ENCODE assay signal across 17 cellular contexts in genomic region chr3:100412897-100413590, GRCh38. TPM values are rescaled to one million over a fixed set of nuclear protein-coding genes. Genes with fewer than 3 reads are reported as not detected.
DNase-seq lines count a peak whose midpoint lies in the region; ATAC-seq and TF ChIP-seq lines count a peak whose summit lies in the region.
"Had no signal": no experiment of that assay in that cellular context is flagged by ENCODE, and none has a peak within 500 bp of the region (broad histone marks: within the 10 kb centered on the region; RNA-seq: fewer than 3 reads in every experiment).

No MANE protein-coding gene starts in this region.

- WGBS in esophagus squamous epithelium, 2 donors, result 91 to 96% methylated on average over 4 of the region's 4 CpGs

- H3K27me3 ChIP-seq in SJCRH30, result no peaks in the 10 kb centered on the region
- no peaks in the 10 kb centered on the region for H3K27me3 ChIP-seq in esophagus squamous epithelium
- H3K27me3 ChIP-seq: BE2C had no signal

- H3K36me3 ChIP-seq in SJCRH30 (peaks cover 3% of the 10 kb centered on the region), esophagus squamous epithelium (no peaks in the 10 kb centered on the region)
- H3K36me3 ChIP-seq: BE2C, HAP-1 had no signal

- no peak for TF ChIP-seq POLR2A in esophagus squamous epithelium (IDR thresholded peaks at IDR 0.05)

- H3K4me1 ChIP-seq in SJCRH30 (no peaks in the 10 kb centered on the region), esophagus squamous epithelium (no peaks in the 10 kb centered on the region)
- H3K4me1 ChIP-seq: BE2C had no signal

- intact Hi-C loops in left ventricle myocardium superior (cut with micrococcal nuclease), result no loop called here
- intact Hi-C loops in left cardiac atrium (cut with DNase I), result no loop called here
- intact Hi-C loops in esophagus squamous epithelium (cut with DNase I), result no loop called here

- peak; percentile 77 for ATAC-seq in left ventricle myocardium superior
- no peak for ATAC-seq in left cardiac atrium

- DNase-seq in left ventricle myocardium superior (no peak), left cardiac atrium (no peak), SJCRH30 (peak; percentile 66 to 73), kidney tubule cell (ENCODE audit: low spot score) (peak; percentile 13), NOMO-1 treated with DMSO at 0.1 percent for 48 hours (lab: John Stamatoyannopoulos, UW; ENCODE audit: unreplicated experiment) (no peak), esophagus squamous epithelium (lab: John Stamatoyannopoulos, UW) (no peak), NCI-H748 (lab: John Stamatoyannopoulos, UW; ENCODE audit: unreplicated experiment) (no peak)
- DNase-seq: BE2C; CD4-positive, alpha-beta T cell; DMS79 treated with DMSO at 0.1 percent for 48 hours; NCI-H1105 treated with DMSO at 0.1 percent for 48 hours; NCI-H1694 treated with DMSO at 0.1 percent for 48 hours; NCI-H2107; NCI-H2227 treated with DMSO at 0.1 percent for 48 hours; NCI-H524 treated with DMSO at 0.1 percent for 48 hours; RPMI8226 had no signal

- TF ChIP-seq CTCF in esophagus squamous epithelium (IDR thresholded peaks at IDR 0.05), result no peak

- H3K4me3 ChIP-seq in SJCRH30, result no peak overlapping the region
- H3K4me3 ChIP-seq in esophagus squamous epithelium, result no peak overlapping the region
- H3K4me3 ChIP-seq: HAP-1 had no signal

- H3K9me3 ChIP-seq in SJCRH30 (replicated peaks) (no peaks in the 10 kb centered on the region; the same call in none of the 2 replicates), esophagus squamous epithelium (no peaks in the 10 kb centered on the region)
- H3K9me3 ChIP-seq: BE2C, HAP-1 had no signal

- no peak overlapping the region for H3K27ac ChIP-seq in SJCRH30
- no peak overlapping the region for H3K27ac ChIP-seq in esophagus squamous epithelium

RNA-seq across cellular contexts. Expression of gene LNP1, which starts 11.7 kb away (rescaled TPM):
- total RNA-seq in left ventricle myocardium superior (2.8 TPM), left cardiac atrium (1 to 10 TPM; 2.8 to 3.1 TPM), esophagus squamous epithelium (1 to 10 TPM in 2 of 4 donors, under 1 TPM in 2; 0.31 to 1.5 (median 0.97) TPM)
- total RNA-seq in SJCRH30 (2014; rRNA removed; shearing (Covaris generic)), result 10.1 and 10.5 TPM in 2 replicates

RNA-seq across cellular contexts. Expression of gene TOMM70, which starts 12.2 kb away (rescaled TPM):
- total RNA-seq in left ventricle myocardium superior (69.2 TPM), left cardiac atrium (10 to 100 TPM; 50.0 to 53.4 TPM), esophagus squamous epithelium (10 to 100 TPM; 32.0 to 51.3 (median 44.3) TPM)
- total RNA-seq in SJCRH30 (2014; rRNA removed; shearing (Covaris generic)), result 119 and 120 TPM in 2 replicates

Comparison
In these comparisons a context has a peak if more than half of its experiments do, and no peak if none do; other contexts are left out.
1. DNase-seq: peak in SJCRH30 (2 of 2) and kidney tubule cell (single experiment); none in left ventricle myocardium superior (single experiment), left cardiac atrium (single experiment), NOMO-1 treated with DMSO at 0.1 percent for 48 hours (single experiment), esophagus squamous epithelium (single experiment) and NCI-H748 (single experiment).